Comparison of ENCODE assay signal across 1 cellular context in genomic region chr20:51661609-51662178, GRCh38.
TF ChIP-seq lines count a peak whose summit lies in the region.

No MANE protein-coding gene starts in this region.

TF ChIP-seq in HepG2, 621 proteins besides CTCF, POLR2A, EP300 and RAD21 (continued from another document and continues in another):
- no peak for TF ChIP-seq IRF9 (CRISPR knock-in tag; IDR thresholded peaks at IDR 0.05; ENCODE audit: borderline replicate concordance)
- TF ChIP-seq MYC (CRISPR knock-in tag; IDR thresholded peaks at IDR 0.05; ENCODE audit: borderline replicate concordance) = no peak
- TF ChIP-seq RERE (CRISPR knock-in tag; IDR thresholded peaks at IDR 0.05; ENCODE audit: low read depth) = peak; percentile 88; the same call in 1 of the 2 replicates
- TF ChIP-seq ZMAT5 (CRISPR knock-in tag; IDR thresholded peaks at IDR 0.05; ENCODE audit: borderline replicate concordance, low read depth) = no peak
- no peak for TF ChIP-seq ZNF563 (CRISPR knock-in tag; IDR thresholded peaks at IDR 0.05)
- TF ChIP-seq ZBTB46 (CRISPR knock-in tag; IDR thresholded peaks at IDR 0.05; ENCODE audit: borderline replicate concordance) = no peak
- TF ChIP-seq ZNF558 (CRISPR knock-in tag; IDR thresholded peaks at IDR 0.05; ENCODE audit: borderline replicate concordance) = no peak
- TF ChIP-seq HHEX (CRISPR knock-in tag; IDR thresholded peaks at IDR 0.05) = no peak
- no peak for TF ChIP-seq ZBTB25 (CRISPR knock-in tag; IDR thresholded peaks at IDR 0.05)
- no peak for TF ChIP-seq ZIK1 (CRISPR knock-in tag; IDR thresholded peaks at IDR 0.05; ENCODE audit: borderline replicate concordance, low read depth)
- TF ChIP-seq ZNF232 (CRISPR knock-in tag; IDR thresholded peaks at IDR 0.05; ENCODE audit: borderline replicate concordance) = 0 out of 2 replicates have a peak, but pooled peaks have one; percentile 42
- no peak for TF ChIP-seq DRAP1 (CRISPR knock-in tag; IDR thresholded peaks at IDR 0.05)
- TF ChIP-seq ZZZ3 (CRISPR knock-in tag; IDR thresholded peaks at IDR 0.05; ENCODE audit: borderline replicate concordance) = no peak
- no peak for TF ChIP-seq ZNF781 (CRISPR knock-in tag; IDR thresholded peaks at IDR 0.05; ENCODE audit: borderline replicate concordance, not compliant biosample characterization)
- peak; percentile 41; the same call in 1 of the 2 replicates for TF ChIP-seq PHF21A (CRISPR knock-in tag; IDR thresholded peaks at IDR 0.05)
- no peak for TF ChIP-seq CENPX (CRISPR knock-in tag; IDR thresholded peaks at IDR 0.05)
- no peak for TF ChIP-seq RBM22 (optimal IDR thresholded peaks at IDR 0.05; ENCODE audit: low read length)
- TF ChIP-seq HOMEZ (CRISPR knock-in tag; IDR thresholded peaks at IDR 0.05; ENCODE audit: low read depth) = peak; percentile 71
- 0 out of 2 replicates have a peak, but pooled peaks have one; percentile 47 for TF ChIP-seq ZNF335 (CRISPR knock-in tag; IDR thresholded peaks at IDR 0.05)
- TF ChIP-seq ZBTB20 (CRISPR knock-in tag; IDR thresholded peaks at IDR 0.05; ENCODE audit: borderline replicate concordance, low read depth) = peak; percentile 88; the same call in 1 of the 2 replicates
- 0 out of 2 replicates have a peak, but pooled peaks have one; percentile 22 for TF ChIP-seq HOXA3 (CRISPR knock-in tag; IDR thresholded peaks at IDR 0.05)
- TF ChIP-seq ZNF746 (CRISPR knock-in tag; IDR thresholded peaks at IDR 0.05) = no peak
- no peak for TF ChIP-seq ZNF737 (CRISPR knock-in tag; IDR thresholded peaks at IDR 0.05; ENCODE audit: borderline replicate concordance)
- TF ChIP-seq TBP (CRISPR knock-in tag; IDR thresholded peaks at IDR 0.05) = no peak
- no peak for TF ChIP-seq ZNF597 (CRISPR knock-in tag; IDR thresholded peaks at IDR 0.05)
- no peak for TF ChIP-seq ZNF616 (CRISPR knock-in tag; IDR thresholded peaks at IDR 0.05; ENCODE audit: low read depth)
- no peak for TF ChIP-seq SMAD1 (CRISPR knock-in tag; IDR thresholded peaks at IDR 0.05; ENCODE audit: borderline replicate concordance, low read depth)
- peak; percentile 63; the same call in 1 of the 2 replicates for TF ChIP-seq ETV5 (CRISPR knock-in tag; IDR thresholded peaks at IDR 0.05; ENCODE audit: borderline replicate concordance)
- no peak; the same call in 1 of the 2 replicates for TF ChIP-seq ZNF670 (CRISPR knock-in tag; IDR thresholded peaks at IDR 0.05; ENCODE audit: borderline replicate concordance)
- no peak for TF ChIP-seq ZNF83 (CRISPR knock-in tag; IDR thresholded peaks at IDR 0.05; ENCODE audit: borderline replicate concordance)
- TF ChIP-seq ZFP36L1 (CRISPR knock-in tag; IDR thresholded peaks at IDR 0.05) = peak; percentile 79
- no peak for TF ChIP-seq RNF2 (conservative IDR thresholded peaks at IDR 0.05; ENCODE audit: low read depth)
- TF ChIP-seq PPARG (CRISPR knock-in tag; conservative IDR thresholded peaks at IDR 0.05) = peak; percentile 66; the same call in 1 of the 2 replicates
- TF ChIP-seq IRF1 (CRISPR knock-in tag; IDR thresholded peaks at IDR 0.05; ENCODE audit: low read depth) = no peak
- peak; percentile 29 for TF ChIP-seq TEAD3 (CRISPR knock-in tag; optimal IDR thresholded peaks at IDR 0.05; ENCODE audit: borderline replicate concordance)
- no peak for TF ChIP-seq ZNF75D (CRISPR knock-in tag; IDR thresholded peaks at IDR 0.05; ENCODE audit: borderline replicate concordance)
- TF ChIP-seq SMARCC2 (IDR thresholded peaks at IDR 0.05) = peak; percentile 35; the same call in 1 of the 2 replicates
- no peak for TF ChIP-seq BRD4 (CRISPR knock-in tag; IDR thresholded peaks at IDR 0.05)
- no peak for TF ChIP-seq ZNF546 (CRISPR knock-in tag; conservative IDR thresholded peaks at IDR 0.05)
- TF ChIP-seq CBX1 (IDR thresholded peaks at IDR 0.05; ENCODE audit: low read depth) = no peak
- peak; percentile 44; the same call in 1 of the 2 replicates for TF ChIP-seq YEATS2 (CRISPR knock-in tag; IDR thresholded peaks at IDR 0.05; ENCODE audit: borderline replicate concordance)
- 0 out of 2 replicates have a peak, but pooled peaks have one; percentile 54 for TF ChIP-seq DPF2 (CRISPR knock-in tag; IDR thresholded peaks at IDR 0.05; ENCODE audit: borderline replicate concordance, low read depth)
- no peak for TF ChIP-seq ZFYVE20 (CRISPR knock-in tag; IDR thresholded peaks at IDR 0.05; ENCODE audit: borderline replicate concordance, low read depth)
- no peak for TF ChIP-seq HOXA7 (CRISPR knock-in tag; IDR thresholded peaks at IDR 0.05)
- TF ChIP-seq ZSCAN25 (CRISPR knock-in tag; IDR thresholded peaks at IDR 0.05) = no peak
- peak; percentile 94; the same call in 1 of the 2 replicates for TF ChIP-seq HMG20A (CRISPR knock-in tag; IDR thresholded peaks at IDR 0.05; ENCODE audit: borderline replicate concordance)
- no peak for TF ChIP-seq DMAP1 (CRISPR knock-in tag; IDR thresholded peaks at IDR 0.05)
- no peak for TF ChIP-seq ZNF550 (CRISPR knock-in tag; IDR thresholded peaks at IDR 0.05; ENCODE audit: borderline replicate concordance)
- peak; percentile 78 for TF ChIP-seq CREM (IDR thresholded peaks at IDR 0.05)
- TF ChIP-seq CREM (CRISPR knock-in tag; IDR thresholded peaks at IDR 0.05) = no peak
- TF ChIP-seq RBM39 (IDR thresholded peaks at IDR 0.05; ENCODE audit: low read depth, low read length, poor library complexity, severe bottlenecking) = no peak
- peak; percentile 29 to 38; a peak in 1 of 4 replicates for TF ChIP-seq MAFK (conservative IDR thresholded peaks at IDR 0.05 in 1 of 2, IDR thresholded peaks at IDR 0.05 in 1 of 2; ENCODE audit: low read length in 2 of 2)
- no peak for TF ChIP-seq MXI1 (IDR thresholded peaks at IDR 0.05; ENCODE audit: borderline replicate concordance, low read depth, low read length)
- TF ChIP-seq FOSL1 (CRISPR knock-in tag; IDR thresholded peaks at IDR 0.05; ENCODE audit: borderline replicate concordance) = peak; percentile 95
- TF ChIP-seq PHF5A (CRISPR knock-in tag; IDR thresholded peaks at IDR 0.05; ENCODE audit: low read depth, unreplicated experiment) = no peak
- peak; percentile 58; the same call in 1 of the 2 replicates for TF ChIP-seq SMAD3 (CRISPR knock-in tag; IDR thresholded peaks at IDR 0.05)
- TF ChIP-seq ZNF557 (CRISPR knock-in tag; IDR thresholded peaks at IDR 0.05) = no peak
- no peak for TF ChIP-seq TAF15 (IDR thresholded peaks at IDR 0.05; ENCODE audit: low read depth, low read length, poor library complexity, severe bottlenecking)
- no peak for TF ChIP-seq PAF1 (CRISPR knock-in tag; IDR thresholded peaks at IDR 0.05)
- no peak for TF ChIP-seq MYNN (CRISPR knock-in tag; IDR thresholded peaks at IDR 0.05; ENCODE audit: low read depth)
- TF ChIP-seq MXD3 (CRISPR knock-in tag; IDR thresholded peaks at IDR 0.05) = no peak
- no peak for TF ChIP-seq ZNF776 (CRISPR knock-in tag; IDR thresholded peaks at IDR 0.05)
